In the genomic region with DNA sequence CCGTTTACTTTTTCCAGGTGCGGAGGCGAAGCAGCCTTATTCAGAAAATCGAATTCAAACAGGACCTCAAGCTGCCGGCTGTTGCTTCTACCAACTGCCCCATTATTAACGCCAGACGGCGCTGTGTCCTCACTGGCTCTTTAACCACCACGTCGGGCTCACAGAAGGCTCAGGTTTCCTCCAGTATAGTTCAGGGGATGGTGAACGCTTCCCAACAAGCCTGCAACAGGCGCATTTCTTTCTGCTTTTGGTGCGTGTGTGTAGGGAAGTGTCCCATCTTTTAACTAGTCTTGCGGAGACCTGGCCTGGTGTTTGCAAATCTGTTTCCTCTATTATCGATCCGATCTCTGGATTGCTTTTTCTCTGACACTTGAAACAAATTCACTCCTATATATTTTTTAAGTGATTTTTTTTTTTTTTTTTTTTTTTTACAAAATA, we compare ENCODE assay signal across 8 cellular contexts. TPM values are rescaled to one million over a fixed set of nuclear protein-coding genes. Genes with fewer than 3 reads are reported as not detected.
A peak's percentile ranks its signal among the peaks of the same experiment; 100 is the strongest.
DNase-seq lines count a peak whose midpoint lies in the region; ATAC-seq and TF ChIP-seq lines count a peak whose summit lies in the region.

No MANE protein-coding gene starts in this region.

- H3K9me3 ChIP-seq in DND-41 (ENCODE audit: insufficient read depth, low read length, severe bottlenecking), result no peaks in the 10 kb centered on the region
- H3K9me3 ChIP-seq in HEK293 (ENCODE audit: control insufficient read depth, insufficient read depth, low read depth, low read length), result no peaks in the 10 kb centered on the region

- POLR2A ChIA-PET in HEK293 (lab: Yijun Ruan, JAX), result interaction anchor here (0.5 to 1.1 kb wide), 6 partner anchors 15 to 274 kb away, joined by 3 to 6 read pairs (median 4); no protein-coding TSS in a partner anchor

- H3K4me1 ChIP-seq in DND-41 (ENCODE audit: insufficient read depth, low read length) (no peaks in the 10 kb centered on the region), HEK293 (ENCODE audit: control insufficient read depth, insufficient read depth, low read length) (peaks cover 27% of the 10 kb centered on the region)

- no peak overlapping the region for H3K4me2 ChIP-seq in DND-41 (ENCODE audit: insufficient read depth, low read length)

- DNase-seq in DND-41, result peak; percentile 51
- DNase-seq in NCI-H1694 treated with DMSO at 0.1 percent for 48 hours (lab: John Stamatoyannopoulos, UW), result peak; percentile 97
- peak in 4 of 5 donors; percentile 32 to 56 (median 48) for DNase-seq in T-helper 1 cell
- peak; percentile 81 for DNase-seq in amniotic epithelial cell (ENCODE audit: low read depth)
- DNase-seq in left cardiac atrium, result peak; percentile 87
- peak; percentile 52 for DNase-seq in retinal pigment epithelial cell (ENCODE audit: low read depth)

- intact Hi-C loops in left cardiac atrium (cut with DNase I), result loop anchor here in 1 of 2 donors (2.0 kb wide), 1 partner anchor 61 kb away; no protein-coding TSS in a partner anchor

- no peak overlapping the region for H3K9ac ChIP-seq in DND-41 (ENCODE audit: low read depth, low read length)

- H2AFZ ChIP-seq in DND-41 (ENCODE audit: low read depth, low read length), result no peak overlapping the region

- TF ChIP-seq CTCF in DND-41 (IDR thresholded peaks at IDR 0.05; ENCODE audit: borderline replicate concordance, extremely low read depth, low read length, poor library complexity, severe bottlenecking), result peak; percentile 71
- TF ChIP-seq CTCF in HEK293 (tag by site-specific recombination; IDR thresholded peaks at IDR 0.05), result peak; percentile 97
- peak; percentile 97 for TF ChIP-seq CTCF in retinal pigment epithelial cell (conservative IDR thresholded peaks at IDR 0.05; ENCODE audit: low read depth, low read length)

- H3K4me3 ChIP-seq in DND-41 (ENCODE audit: low read depth in 1 of 2, low read length in 2 of 2), result no peak overlapping the region
- H3K4me3 ChIP-seq in HEK293 (ENCODE audit: low read depth, low read length), result no peak overlapping the region
- H3K4me3 ChIP-seq in retinal pigment epithelial cell (ENCODE audit: low read length), result no peak overlapping the region

- H4K20me1 ChIP-seq in DND-41 (ENCODE audit: insufficient read depth, low read length), result no peaks in the 10 kb centered on the region

- H3K79me2 ChIP-seq in DND-41 (ENCODE audit: insufficient read depth, low read length), result no peaks in the 10 kb centered on the region

- CTCF ChIA-PET in HEK293 (lab: Yijun Ruan, JAX), result interaction anchor here (0.6 to 6.5 kb wide), 33 partner anchors 9 to 687 kb away, joined by 3 to 84 read pairs (median 5); a partner anchor contains a TSS

- H3K36me3 ChIP-seq in DND-41 (ENCODE audit: insufficient read depth, low read length) (no peaks in the 10 kb centered on the region), HEK293 (ENCODE audit: control insufficient read depth in 2 of 2, insufficient read depth in 1 of 2, low read length in 2 of 2) (no peaks in the 10 kb centered on the region)

- H3K27me3 ChIP-seq in DND-41 (ENCODE audit: insufficient read depth, low read length, poor library complexity), result peaks cover 12% of the 10 kb centered on the region

- ATAC-seq in DND-41 (ENCODE audit: insufficient read depth, low read depth), result peak; percentile 78; the same call in 2 of the 3 replicates
- peak; percentile 77 to 83 for ATAC-seq in left cardiac atrium
- no peak for ATAC-seq in HG02571 (IDR thresholded peaks at IDR 0.05; ENCODE audit: unreplicated experiment)

- no peak overlapping the region for H3K27ac ChIP-seq in DND-41 (ENCODE audit: low read length)
- H3K27ac ChIP-seq in HEK293 (ENCODE audit: extremely low read depth, low read depth, low read length), result no peak overlapping the region

TF ChIP-seq in HEK293, 187 proteins besides CTCF, POLR2A, EP300 and RAD21 (continues in another document):
- TF ChIP-seq SP3 (tag by site-specific recombination; IDR thresholded peaks at IDR 0.05), result no peak
- no peak for TF ChIP-seq BCL11A (tag by site-specific recombination; IDR thresholded peaks at IDR 0.05; ENCODE audit: low read depth)
- TF ChIP-seq, protein P1, sequence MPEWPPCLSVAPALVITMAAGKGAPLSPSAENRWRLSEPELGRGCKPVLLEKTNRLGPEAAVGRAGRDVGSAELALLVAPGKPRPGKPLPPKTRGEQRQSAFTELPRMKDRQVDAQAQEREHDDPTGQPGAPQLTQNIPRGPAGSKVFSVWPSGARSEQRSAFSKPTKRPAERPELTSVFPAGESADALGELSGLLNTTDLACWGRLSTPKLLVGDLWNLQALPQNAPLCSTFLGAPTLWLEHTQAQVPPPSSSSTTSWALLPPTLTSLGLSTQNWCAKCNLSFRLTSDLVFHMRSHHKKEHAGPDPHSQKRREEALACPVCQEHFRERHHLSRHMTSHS (tag by site-specific recombination; IDR thresholded peaks at IDR 0.05), result no peak
- no peak for TF ChIP-seq ZNF132 (tag by site-specific recombination; IDR thresholded peaks at IDR 0.05; ENCODE audit: borderline replicate concordance)
- TF ChIP-seq, protein P2, sequence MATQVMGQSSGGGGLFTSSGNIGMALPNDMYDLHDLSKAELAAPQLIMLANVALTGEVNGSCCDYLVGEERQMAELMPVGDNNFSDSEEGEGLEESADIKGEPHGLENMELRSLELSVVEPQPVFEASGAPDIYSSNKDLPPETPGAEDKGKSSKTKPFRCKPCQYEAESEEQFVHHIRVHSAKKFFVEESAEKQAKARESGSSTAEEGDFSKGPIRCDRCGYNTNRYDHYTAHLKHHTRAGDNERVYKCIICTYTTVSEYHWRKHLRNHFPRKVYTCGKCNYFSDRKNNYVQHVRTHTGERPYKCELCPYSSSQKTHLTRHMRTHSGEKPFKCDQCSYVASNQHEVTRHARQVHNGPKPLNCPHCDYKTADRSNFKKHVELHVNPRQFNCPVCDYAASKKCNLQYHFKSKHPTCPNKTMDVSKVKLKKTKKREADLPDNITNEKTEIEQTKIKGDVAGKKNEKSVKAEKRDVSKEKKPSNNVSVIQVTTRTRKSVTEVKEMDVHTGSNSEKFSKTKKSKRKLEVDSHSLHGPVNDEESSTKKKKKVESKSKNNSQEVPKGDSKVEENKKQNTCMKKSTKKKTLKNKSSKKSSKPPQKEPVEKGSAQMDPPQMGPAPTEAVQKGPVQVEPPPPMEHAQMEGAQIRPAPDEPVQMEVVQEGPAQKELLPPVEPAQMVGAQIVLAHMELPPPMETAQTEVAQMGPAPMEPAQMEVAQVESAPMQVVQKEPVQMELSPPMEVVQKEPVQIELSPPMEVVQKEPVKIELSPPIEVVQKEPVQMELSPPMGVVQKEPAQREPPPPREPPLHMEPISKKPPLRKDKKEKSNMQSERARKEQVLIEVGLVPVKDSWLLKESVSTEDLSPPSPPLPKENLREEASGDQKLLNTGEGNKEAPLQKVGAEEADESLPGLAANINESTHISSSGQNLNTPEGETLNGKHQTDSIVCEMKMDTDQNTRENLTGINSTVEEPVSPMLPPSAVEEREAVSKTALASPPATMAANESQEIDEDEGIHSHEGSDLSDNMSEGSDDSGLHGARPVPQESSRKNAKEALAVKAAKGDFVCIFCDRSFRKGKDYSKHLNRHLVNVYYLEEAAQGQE (tag by site-specific recombination; IDR thresholded peaks at IDR 0.05), result 0 out of 2 replicates have a peak, but pooled peaks have one; percentile 33
- TF ChIP-seq ZNF114 (tag by site-specific recombination; IDR thresholded peaks at IDR 0.05), result no peak
- no peak for TF ChIP-seq ZNF585B (tag by site-specific recombination; IDR thresholded peaks at IDR 0.05)
- TF ChIP-seq, protein P3, sequence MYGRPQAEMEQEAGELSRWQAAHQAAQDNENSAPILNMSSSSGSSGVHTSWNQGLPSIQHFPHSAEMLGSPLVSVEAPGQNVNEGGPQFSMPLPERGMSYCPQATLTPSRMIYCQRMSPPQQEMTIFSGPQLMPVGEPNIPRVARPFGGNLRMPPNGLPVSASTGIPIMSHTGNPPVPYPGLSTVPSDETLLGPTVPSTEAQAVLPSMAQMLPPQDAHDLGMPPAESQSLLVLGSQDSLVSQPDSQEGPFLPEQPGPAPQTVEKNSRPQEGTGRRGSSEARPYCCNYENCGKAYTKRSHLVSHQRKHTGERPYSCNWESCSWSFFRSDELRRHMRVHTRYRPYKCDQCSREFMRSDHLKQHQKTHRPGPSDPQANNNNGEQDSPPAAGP (tag by site-specific recombination; IDR thresholded peaks at IDR 0.05), result no peak
- no peak for TF ChIP-seq ZNF664 (tag by site-specific recombination; IDR thresholded peaks at IDR 0.05)
- no peak for TF ChIP-seq ZNF747 (tag by site-specific recombination; IDR thresholded peaks at IDR 0.05)
- no peak for TF ChIP-seq ZNF311 (tag by site-specific recombination; IDR thresholded peaks at IDR 0.05; ENCODE audit: borderline replicate concordance)
- TF ChIP-seq, protein P4, sequence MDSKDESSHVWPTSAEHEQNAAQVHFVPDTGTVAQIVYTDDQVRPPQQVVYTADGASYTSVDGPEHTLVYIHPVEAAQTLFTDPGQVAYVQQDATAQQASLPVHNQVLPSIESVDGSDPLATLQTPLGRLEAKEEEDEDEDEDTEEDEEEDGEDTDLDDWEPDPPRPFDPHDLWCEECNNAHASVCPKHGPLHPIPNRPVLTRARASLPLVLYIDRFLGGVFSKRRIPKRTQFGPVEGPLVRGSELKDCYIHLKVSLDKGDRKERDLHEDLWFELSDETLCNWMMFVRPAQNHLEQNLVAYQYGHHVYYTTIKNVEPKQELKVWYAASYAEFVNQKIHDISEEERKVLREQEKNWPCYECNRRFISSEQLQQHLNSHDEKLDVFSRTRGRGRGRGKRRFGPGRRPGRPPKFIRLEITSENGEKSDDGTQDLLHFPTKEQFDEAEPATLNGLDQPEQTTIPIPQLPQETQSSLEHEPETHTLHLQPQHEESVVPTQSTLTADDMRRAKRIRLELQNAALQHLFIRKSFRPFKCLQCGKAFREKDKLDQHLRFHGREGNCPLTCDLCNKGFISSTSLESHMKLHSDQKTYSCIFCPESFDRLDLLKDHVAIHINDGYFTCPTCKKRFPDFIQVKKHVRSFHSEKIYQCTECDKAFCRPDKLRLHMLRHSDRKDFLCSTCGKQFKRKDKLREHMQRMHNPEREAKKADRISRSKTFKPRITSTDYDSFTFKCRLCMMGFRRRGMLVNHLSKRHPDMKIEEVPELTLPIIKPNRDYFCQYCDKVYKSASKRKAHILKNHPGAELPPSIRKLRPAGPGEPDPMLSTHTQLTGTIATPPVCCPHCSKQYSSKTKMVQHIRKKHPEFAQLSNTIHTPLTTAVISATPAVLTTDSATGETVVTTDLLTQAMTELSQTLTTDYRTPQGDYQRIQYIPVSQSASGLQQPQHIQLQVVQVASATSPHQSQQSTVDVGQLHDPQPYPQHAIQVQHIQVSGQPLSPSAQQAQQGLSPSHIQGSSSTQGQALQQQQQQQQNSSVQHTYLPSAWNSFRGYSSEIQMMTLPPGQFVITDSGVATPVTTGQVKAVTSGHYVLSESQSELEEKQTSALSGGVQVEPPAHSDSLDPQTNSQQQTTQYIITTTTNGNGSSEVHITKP (tag by site-specific recombination; IDR thresholded peaks at IDR 0.05), result peak; percentile 70
- TF ChIP-seq ZNF404 (tag by site-specific recombination; IDR thresholded peaks at IDR 0.05), result no peak
- TF ChIP-seq ZNF560 (tag by site-specific recombination; IDR thresholded peaks at IDR 0.05; ENCODE audit: borderline replicate concordance), result no peak
- TF ChIP-seq ZNF660 (tag by site-specific recombination; IDR thresholded peaks at IDR 0.05), result peak; percentile 98

RNA-seq across cellular contexts. Expression of a gene that starts 0.8 kb away (rescaled TPM):
- 1 to 10 TPM in 1 of 2 donors, under 1 TPM in 1; 0.42 to 1.5 TPM for total RNA-seq in left cardiac atrium
